ENCODE assay signal across 17 cellular contexts in the genomic region with DNA sequence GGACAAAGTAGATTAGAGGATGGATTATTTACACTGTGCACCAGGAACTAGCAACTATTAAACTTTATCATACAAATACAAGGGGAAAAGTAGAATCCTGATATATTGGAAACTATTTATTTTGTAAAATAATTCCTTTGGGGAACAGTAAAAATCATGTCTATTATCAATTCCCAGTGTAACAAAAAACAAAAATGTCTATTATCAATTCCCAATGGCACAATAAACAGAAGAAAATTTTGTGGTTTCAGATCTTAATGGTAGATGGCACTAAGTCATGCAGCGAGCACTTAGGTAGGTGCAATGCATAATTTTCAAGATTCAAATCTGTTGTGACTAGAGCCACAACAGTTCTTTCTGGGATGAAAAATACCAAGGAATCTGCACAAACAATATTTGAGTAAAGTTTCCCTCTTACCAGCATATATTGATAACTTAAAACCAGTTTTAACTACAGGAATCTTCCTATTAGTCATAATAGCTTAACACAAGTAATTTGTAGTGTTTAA. TPM values are rescaled to one million over a fixed set of nuclear protein-coding genes. Genes with fewer than 3 reads are reported as not detected.
DNase-seq lines count a peak whose midpoint lies in the region; ATAC-seq and TF ChIP-seq lines count a peak whose summit lies in the region.
"Had no signal": no experiment of that assay in that cellular context is flagged by ENCODE, and none has a peak within 500 bp of the region (broad histone marks: within the 10 kb centered on the region; RNA-seq: fewer than 3 reads in every experiment).

No MANE protein-coding gene starts in this region.

- H3K4me3 ChIP-seq in uterus (no peak overlapping the region), heart right ventricle (no peak overlapping the region)
- H3K4me3 ChIP-seq: esophagus squamous epithelium, upper lobe of left lung had no signal

- ATAC-seq in GM19023 (IDR thresholded peaks at IDR 0.05; ENCODE audit: unreplicated experiment) (no peak), heart right ventricle (no peak)
- ATAC-seq: stimulated activated naive B cell treated with anti-CD40 and anti-IgM and Interleukin-4, amounts not matched to agents 10 μg/mL and 1 μg/mL and 100 μg/mL, for 72 hours had no signal

- 98 to 100% methylated on average over 1 of the region's 1 CpG for WGBS in heart right ventricle, 2 donors

- intact Hi-C loops in uterus (cut with DNase I; ENCODE audit: low total_unique reads) (no loop called here), heart right ventricle (cut with DNase I) (no loop called here)

- H3K4me1 ChIP-seq in uterus (no peaks in the 10 kb centered on the region), heart right ventricle (no peaks in the 10 kb centered on the region)
- H3K4me1 ChIP-seq: upper lobe of left lung had no signal

- TF ChIP-seq CTCF in uterus (IDR thresholded peaks at IDR 0.05) (no peak), heart right ventricle (IDR thresholded peaks at IDR 0.05) (no peak)

- DNase-seq in NCI-H526 treated with DMSO at 0.1 percent for 48 hours (lab: John Stamatoyannopoulos, UW) (peak; percentile 40), NCI-H526 (lab: John Stamatoyannopoulos, UW) (no peak), uterus (no peak), NCI-H1048 (lab: John Stamatoyannopoulos, UW) (no peak), heart right ventricle (no peak)
- DNase-seq: activated CD4-positive, alpha-beta T cell treated with anti-CD3 and anti-CD28 coated beads, Interleukin-2, amount 50 U/mL, for 1 hour; activated naive CD4-positive, alpha-beta T cell treated with anti-CD3 and anti-CD28 coated beads, Interleukin-2, amount 50 U/mL, for 16 hours; activated T-cell treated with anti-CD3 and anti-CD28 coated beads, Interleukin-2, amount 50 U/mL, for 1 hour; esophagus squamous epithelium; islet precursor cell; NCI-H187; nephron progenitor cell; stimulated activated naive B cell treated with anti-CD40 and anti-IgM and Interleukin-4, amounts not matched to agents 10 μg/mL and 1 μg/mL and 100 μg/mL, for 72 hours; upper lobe of left lung had no signal

- H3K36me3 ChIP-seq in uterus (no peaks in the 10 kb centered on the region), heart right ventricle (no peaks in the 10 kb centered on the region)
- H3K36me3 ChIP-seq: esophagus squamous epithelium, upper lobe of left lung had no signal

- H3K27me3 ChIP-seq in layer of hippocampus (ENCODE audit: control insufficient read depth, insufficient read depth, low read length) (no peaks in the 10 kb centered on the region), uterus (no peaks in the 10 kb centered on the region), heart right ventricle (no peaks in the 10 kb centered on the region)
- H3K27me3 ChIP-seq: esophagus squamous epithelium, upper lobe of left lung had no signal

- H3K27ac ChIP-seq in angular gyrus (ENCODE audit: low read depth, low read length) (peak overlapping the region; percentile 27), layer of hippocampus (ENCODE audit: low read depth, low read length) (peak overlapping the region; percentile 38), uterus (peak overlapping the region; percentile 62 to 68), heart right ventricle (no peak overlapping the region)
- H3K27ac ChIP-seq: upper lobe of left lung had no signal

- no peaks in the 10 kb centered on the region for H3K9me3 ChIP-seq in uterus
- no peaks in the 10 kb centered on the region for H3K9me3 ChIP-seq in heart right ventricle
- H3K9me3 ChIP-seq: esophagus squamous epithelium, upper lobe of left lung had no signal

- TF ChIP-seq POLR2A in uterus (IDR thresholded peaks at IDR 0.05): no peak

RNA-seq across cellular contexts. Expression of a gene that starts 13.7 kb away (rescaled TPM):
- total RNA-seq in uterus (100 to 1,000 TPM; 108 to 231 (median 139) TPM), heart right ventricle (100 to 1,000 TPM; 345 to 918 (median 571) TPM)
- polyA plus RNA-seq in heart right ventricle: 100 to 1,000 TPM; 154 to 542 TPM

Comparison
In these comparisons a context has a peak if more than half of its experiments do, and no peak if none do; other contexts are left out.
1. H3K27ac ChIP-seq: peak in angular gyrus (single experiment), layer of hippocampus (single experiment) and uterus (2 of 2); none in heart right ventricle (0 of 10).